Comparison of ENCODE assay signal across 8 cellular contexts in the genomic region with DNA sequence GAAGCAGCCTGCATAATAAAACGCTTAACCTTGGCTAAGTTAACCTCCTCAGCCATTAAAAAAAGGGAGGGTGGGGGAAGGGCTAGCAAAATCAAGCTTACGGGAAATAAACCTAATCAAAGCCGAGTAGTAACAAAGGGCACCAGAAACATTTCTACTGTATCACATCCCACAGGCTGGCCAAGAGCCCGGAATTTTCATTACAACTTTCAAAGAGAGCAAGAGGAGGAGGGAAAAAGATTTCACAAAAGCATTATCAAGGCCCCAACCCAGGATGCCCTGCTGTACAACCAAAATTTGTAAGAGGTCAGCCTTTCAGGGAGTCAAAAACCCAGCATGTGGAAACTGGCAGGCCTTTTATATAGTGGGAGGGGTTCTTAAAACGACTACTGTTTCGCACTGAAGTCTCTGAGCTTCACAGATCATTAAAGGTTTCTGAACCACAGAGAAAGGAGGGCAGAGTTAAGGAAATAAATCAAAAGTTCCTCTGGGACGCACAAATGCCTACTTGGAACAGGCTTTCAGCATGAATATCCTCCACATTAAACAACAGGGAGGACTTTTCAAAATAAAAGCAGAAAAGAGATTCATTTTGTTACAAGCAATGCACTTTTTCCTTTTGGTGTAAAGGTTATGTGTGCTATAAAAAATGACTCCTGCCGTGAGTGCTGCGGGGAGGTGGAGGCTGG.
DNase-seq lines count a peak whose midpoint lies in the region; ATAC-seq and TF ChIP-seq lines count a peak whose summit lies in the region.

No MANE protein-coding gene starts in this region.

- ATAC-seq in HG03439 (IDR thresholded peaks at IDR 0.05; ENCODE audit: unreplicated experiment) (no peak), HG03354 (IDR thresholded peaks at IDR 0.05; ENCODE audit: poor library complexity, severe bottlenecking, unreplicated experiment) (no peak)

- H4K20me1 ChIP-seq in BLaER1 = peaks cover 100% of the 10 kb centered on the region

- H3K4me3 Mint-ChIP-seq in osteocyte (ENCODE audit: unreplicated experiment) = no peak overlapping the region

- H3K27ac Mint-ChIP-seq in osteocyte (ENCODE audit: unreplicated experiment) = peak overlapping the region; percentile 71

- H3K4me2 ChIP-seq in BLaER1 = 0 out of 2 replicates have a peak overlapping the region, but pooled peaks have one; percentile 39

- DNase-seq in NCI-H69 (lab: John Stamatoyannopoulos, UW) (peak; percentile 50), fibroblast of gingiva (ENCODE audit: low read depth) (peak; percentile 95), osteocyte (ENCODE audit: extremely low spot score, unreplicated experiment) (no peak), HK-2 (ENCODE audit: unreplicated experiment) (no peak), GDM1 (lab: John Stamatoyannopoulos, UW) (no peak)

- H3K4me1 ChIP-seq in BLaER1 = peaks cover 47% of the 10 kb centered on the region

- no peaks in the 10 kb centered on the region for H3K27me3 ChIP-seq in BLaER1

- no peak overlapping the region for H3K27ac ChIP-seq in BLaER1

- no peaks in the 10 kb centered on the region for H3K27me3 Mint-ChIP-seq in osteocyte (ENCODE audit: unreplicated experiment)

- H3K4me1 Mint-ChIP-seq in osteocyte (ENCODE audit: unreplicated experiment) = peaks cover 49% of the 10 kb centered on the region

- no peaks in the 10 kb centered on the region for H3K9me3 Mint-ChIP-seq in osteocyte (ENCODE audit: unreplicated experiment)

- H3K9ac ChIP-seq in BLaER1 = no peak overlapping the region

- H3K4me3 ChIP-seq in BLaER1 = no peak overlapping the region

- peaks cover 43% of the 10 kb centered on the region for H3K36me3 ChIP-seq in BLaER1

- peaks cover 19% of the 10 kb centered on the region for H3K36me3 Mint-ChIP-seq in osteocyte (ENCODE audit: unreplicated experiment)

- no peak for TF ChIP-seq CTCF in osteocyte (IDR thresholded peaks at IDR 0.05)

- no peaks in the 10 kb centered on the region for H3K9me3 ChIP-seq in BLaER1

Comparison
In these comparisons a context has a peak if more than half of its experiments do, and no peak if none do; other contexts are left out.
1. DNase-seq: peak in NCI-H69 (single experiment) and fibroblast of gingiva (single experiment); none in osteocyte (single experiment), HK-2 (single experiment) and GDM1 (single experiment).